38 cellular contexts compared by ENCODE assay signal in the genomic region with DNA sequence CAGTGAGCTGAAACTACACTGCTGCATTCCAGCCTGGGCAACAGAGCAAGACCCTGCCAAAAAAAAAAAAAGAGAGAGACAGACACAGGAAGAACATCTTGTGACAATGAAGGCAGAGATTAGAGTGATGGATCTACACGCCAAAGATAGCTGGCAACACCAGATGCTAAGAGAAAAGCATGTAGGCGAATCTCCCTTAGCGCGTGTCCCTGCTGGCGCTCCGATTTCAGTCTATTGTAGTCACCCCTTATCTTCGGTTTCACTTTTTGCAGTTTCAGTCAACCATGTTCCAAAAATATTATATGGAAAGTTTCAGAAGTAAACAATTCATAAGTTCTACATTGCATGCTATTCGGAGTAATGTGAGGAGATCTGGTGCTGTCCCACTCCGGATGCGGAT. TPM values are rescaled to one million over a fixed set of nuclear protein-coding genes. Genes with fewer than 3 reads are reported as not detected.
"Had no signal": no experiment of that assay in that cellular context is flagged by ENCODE, and none has a peak within 500 bp of the region (broad histone marks: within the 10 kb centered on the region; RNA-seq: fewer than 3 reads in every experiment).

No MANE protein-coding gene starts in this region.

- H3K27me3 ChIP-seq: adrenal gland, body of pancreas, brain microvascular endothelial cell, breast epithelium had no signal

- DNase-seq: activated B cell treated with CpG ODN at 0.5 μM for 24 hours; activated CD4-positive, alpha-beta memory T cell treated with anti-CD3 and anti-CD28 coated beads for 36 hours; activated CD4-positive, alpha-beta T cell treated with anti-CD3 and anti-CD28 coated beads for 4 hours; activated CD4-positive, alpha-beta T cell treated with anti-CD3 and anti-CD28 coated beads, Interleukin-2, amount 10 ng/mL, durations not matched to agents 24 days and 14 days; activated CD4-positive, alpha-beta T cell treated with anti-CD3 and anti-CD28 coated beads, Interleukin-2, amount 50 U/mL, for 1 hour; activated CD4-positive, alpha-beta T cell treated with anti-CD3 and anti-CD28 coated beads, Interleukin-2, amount 50 U/mL, for 4 hours; activated CD4-positive, CD25-positive, alpha-beta regulatory T cell treated with anti-CD3 and anti-CD28 coated beads, Interleukin-2, amount 50 U/mL, for 72 hours; activated CD8-positive, alpha-beta memory T cell treated with anti-CD3 and anti-CD28 coated beads, Interleukin-2, amount 50 U/mL, for 4 hours; activated CD8-positive, alpha-beta T cell treated with anti-CD3 and anti-CD28 coated beads for 36 hours; activated effector memory CD4-positive, alpha-beta T cell treated with anti-CD3 and anti-CD28 coated beads, Interleukin-2, amount 50 U/mL, for 16 hours; activated gamma-delta T cell treated with Interleukin-2 at 50 U/mL for 16 hours; activated naive CD4-positive, alpha-beta T cell; activated naive CD4-positive, alpha-beta T cell treated with anti-CD3 and anti-CD28 coated beads for 36 hours; activated naive CD4-positive, alpha-beta T cell treated with anti-CD3 and anti-CD28 coated beads, Interleukin-2, amount 50 U/mL, for 16 hours; activated naive CD8-positive, alpha-beta T cell treated with anti-CD3 and anti-CD28 coated beads for 36 hours; activated T-cell treated with anti-CD3 and anti-CD28 coated beads for 4 hours; activated T-cell treated with anti-CD3 and anti-CD28 coated beads, Interleukin-2, amount 50 U/mL, for 1 hour; activated T-cell treated with anti-CD3 and anti-CD28 coated beads, Interleukin-2, amount 50 U/mL, for 4 hours; activated T-cell treated with anti-CD3 and anti-CD28 coated beads, Interleukin-2, amount 50 U/mL, for 72 hours; adrenal gland; amniotic stem cell; aorta; body of pancreas; brain microvascular endothelial cell; central memory CD4-positive, alpha-beta T cell; T-cell; T-helper 2 cell; T-helper 9 cell had no signal

- H3K4me3 ChIP-seq: adrenal gland, body of pancreas, breast epithelium had no signal

- H3K27ac ChIP-seq: adrenal gland, body of pancreas, brain microvascular endothelial cell, breast epithelium, VCaP had no signal

- FAIRE-seq: astrocyte, TTC549 had no signal

- H3K4me1 ChIP-seq: adrenal gland, body of pancreas, breast epithelium had no signal

- H3K36me3 ChIP-seq: adrenal gland, brain microvascular endothelial cell, breast epithelium had no signal

- ATAC-seq: activated CD8-positive, alpha-beta T cell treated with anti-CD3 and anti-CD28 coated beads for 36 hours; activated naive CD4-positive, alpha-beta T cell treated with anti-CD3 and anti-CD28 coated beads, Interleukin-2, amount 50 U/mL, for 72 hours; activated T-cell treated with anti-CD3 and anti-CD28 coated beads, Interleukin-2, amount 50 U/mL, for 4 hours; activated T-cell treated with anti-CD3 and anti-CD28 coated beads, Interleukin-2, amount 50 U/mL, for 72 hours; activated T-helper 17 cell treated with anti-CD3 and anti-CD28 coated beads, Interleukin-2, amount 50 U/mL, for 72 hours; body of pancreas; T-cell had no signal

- H3K9me3 ChIP-seq: adrenal gland, body of pancreas, breast epithelium had no signal

RNA-seq across cellular contexts. Expression of gene BRDT, which starts 11.6 kb away (rescaled TPM):
- total RNA-seq: activated B cell treated with CpG ODN at 0.5 μM for 24 hours; activated CD4-positive, alpha-beta memory T cell treated with anti-CD3 and anti-CD28 coated beads for 36 hours; activated CD4-positive, alpha-beta T cell treated with anti-CD3 and anti-CD28 coated beads, Interleukin-2, amount 10 ng/mL, durations not matched to agents 24 days and 14 days; activated CD8-positive, alpha-beta memory T cell treated with anti-CD3 and anti-CD28 coated beads for 36 hours; activated CD8-positive, alpha-beta T cell treated with anti-CD3 and anti-CD28 coated beads for 36 hours; activated naive CD4-positive, alpha-beta T cell treated with anti-CD3 and anti-CD28 coated beads for 36 hours; activated naive CD8-positive, alpha-beta T cell treated with anti-CD3 and anti-CD28 coated beads for 36 hours; activated T-cell treated with anti-CD3 and anti-CD28 coated beads, Interleukin-2, amount 50 U/mL, for 4 hours; activated T-cell treated with anti-CD3 and anti-CD28 coated beads, Interleukin-2, amount 50 U/mL, for 72 hours; activated T-helper 1 cell treated with anti-CD3 and anti-CD28 coated beads, Interleukin-12 subunit alpha, Interleukin-12 subunit beta, Interleukin-2, Interleukin-4 antibody, amounts not matched to agents 30 ng/mL and 10 ng/mL and 1 ng/mL, durations not matched to agents 14 hours and 24 hours and 36 hours; activated T-helper 17 cell treated with anti-CD3 and anti-CD28 coated beads, Interleukin-2, amount 50 U/mL, for 72 hours; adrenal gland; aorta; astrocyte; body of pancreas; cardiac septum; cerebellum; T-cell had no signal
- polyA plus RNA-seq: adrenal gland, aorta had no signal
